22 cellular contexts compared by ENCODE assay signal in genomic region chr20:1979116-1979778, GRCh38. TPM values are rescaled to one million over a fixed set of nuclear protein-coding genes. Genes with fewer than 3 reads are reported as not detected.
A peak's percentile ranks its signal among the peaks of the same experiment; 100 is the strongest.
DNase-seq lines count a peak whose midpoint lies in the region; ATAC-seq and TF ChIP-seq lines count a peak whose summit lies in the region.
"Had no signal": no experiment of that assay in that cellular context is flagged by ENCODE, and none has a peak within 500 bp of the region (broad histone marks: within the 10 kb centered on the region; RNA-seq: fewer than 3 reads in every experiment).

No MANE protein-coding gene starts in this region.

- H3K36me3 Mint-ChIP-seq in neural progenitor cell, result no peaks in the 10 kb centered on the region

- no peaks in the 10 kb centered on the region for H3K9me3 Mint-ChIP-seq in neural progenitor cell
- H3K9me3 Mint-ChIP-seq: CD4-positive, alpha-beta T cell had no signal

- no peaks in the 10 kb centered on the region for H3K79me2 ChIP-seq in neural progenitor cell (ENCODE audit: low read depth)

- no peak overlapping the region for H3K27ac Mint-ChIP-seq in neural progenitor cell
- H3K27ac Mint-ChIP-seq: CD4-positive, alpha-beta T cell had no signal

- no peak overlapping the region for H3K4me3 Mint-ChIP-seq in neural progenitor cell
- H3K4me3 Mint-ChIP-seq: CD4-positive, alpha-beta T cell had no signal

- H3K27ac ChIP-seq in neural progenitor cell, result no peak overlapping the region
- H3K27ac ChIP-seq: 22Rv1, PC-9 had no signal

- H3K9ac ChIP-seq in neural progenitor cell, result no peak overlapping the region

- H3K27me3 ChIP-seq in neural progenitor cell, result peaks cover 5% of the 10 kb centered on the region
- H3K27me3 ChIP-seq: BE2C had no signal

- H3K9me3 ChIP-seq in neural progenitor cell (ENCODE audit: low read depth), result no peaks in the 10 kb centered on the region
- H3K9me3 ChIP-seq: BE2C had no signal

- H3K4me3 ChIP-seq in NB4 (ENCODE audit: low read depth, low read length) (no peak overlapping the region), neural progenitor cell (no peak overlapping the region)
- H3K4me3 ChIP-seq: PC-9 had no signal

- H3F3A ChIP-seq in neural progenitor cell (ENCODE audit: low read depth), result peaks cover 4% of the 10 kb centered on the region

- H3K4me1 Mint-ChIP-seq in neural progenitor cell, result peaks cover 19% of the 10 kb centered on the region

- TF ChIP-seq POLR2A in NB4 (IDR thresholded peaks at IDR 0.05; ENCODE audit: extremely low read depth, insufficient read length), result no peak

- no peaks in the 10 kb centered on the region for H3K36me3 ChIP-seq in neural progenitor cell
- H3K36me3 ChIP-seq: BE2C had no signal

- H4K20me1 ChIP-seq in neural progenitor cell (ENCODE audit: low read depth), result no peaks in the 10 kb centered on the region

- TF ChIP-seq CTCF in NB4 (IDR thresholded peaks at IDR 0.05; ENCODE audit: low read depth, low read length), result no peak
- no peak for TF ChIP-seq CTCF in neural progenitor cell (IDR thresholded peaks at IDR 0.05)

- H3K4me1 ChIP-seq in neural progenitor cell, result peaks cover 19% of the 10 kb centered on the region
- H3K4me1 ChIP-seq: BE2C had no signal

- H3K27me3 Mint-ChIP-seq in neural progenitor cell (ENCODE audit: insufficient read depth, low read depth), result peaks cover 12% of the 10 kb centered on the region

- no peak overlapping the region for H2AFZ ChIP-seq in neural progenitor cell (replicated peaks)
- H2AFZ ChIP-seq: PC-9 had no signal

- peak; percentile 39 for DNase-seq in DMS 273 (lab: John Stamatoyannopoulos, UW; ENCODE audit: unreplicated experiment)
- no peak for DNase-seq in DMS 273 treated with DMSO at 0.1 percent for 48 hours (lab: John Stamatoyannopoulos, UW)
- DNase-seq in NB4 (ENCODE audit: low read depth), result peak; percentile 25
- DNase-seq in dermis blood vessel endothelial cell, result peak; percentile 5
- DNase-seq in neural progenitor cell (ENCODE audit: low spot score), result peak; percentile 45
- no peak for DNase-seq in nucleus accumbens (lab: John Stamatoyannopoulos, UW)
- no peak for DNase-seq in NCI-H524 treated with DMSO at 0.1 percent for 48 hours (lab: John Stamatoyannopoulos, UW)
- DNase-seq: BE2C; CD4-positive, alpha-beta T cell; DMS79 treated with DMSO at 0.1 percent for 48 hours; GDM1; IMR-90; MM.1S; NCI-H1417 treated with DMSO at 0.1 percent for 48 hours; NCI-H1930; NCI-H2171 treated with DMSO at 0.1 percent for 48 hours; NCI-H510A; NCI-H82; PC-9 had no signal

- no peak overlapping the region for H3K4me2 ChIP-seq in neural progenitor cell
- H3K4me2 ChIP-seq: PC-9 had no signal

- ATAC-seq in HG02852 (IDR thresholded peaks at IDR 0.05; ENCODE audit: unreplicated experiment), result no peak

RNA-seq across cellular contexts. Expression of gene PDYN, which starts 14.6 kb away (rescaled TPM):
- total RNA-seq in dermis blood vessel endothelial cell (not detected in 2 replicates), neural progenitor cell (ENCODE audit: low replicate concordance) (0.12 and 0.30 TPM in 2 replicates)
- total RNA-seq: CD4-positive, alpha-beta T cell; HT-29; IMR-90; PC-9 had no signal

Comparison
In these comparisons a context has a peak if more than half of its experiments do, and no peak if none do; other contexts are left out.
1. DNase-seq: peak in DMS 273 (single experiment), NB4 (single experiment), dermis blood vessel endothelial cell (single experiment) and neural progenitor cell (single experiment); none in DMS 273 treated with DMSO at 0.1 percent for 48 hours (single experiment), nucleus accumbens (0 of 56) and NCI-H524 treated with DMSO at 0.1 percent for 48 hours (single experiment).